Comparison of ENCODE assay signal across 17 cellular contexts in the genomic region with DNA sequence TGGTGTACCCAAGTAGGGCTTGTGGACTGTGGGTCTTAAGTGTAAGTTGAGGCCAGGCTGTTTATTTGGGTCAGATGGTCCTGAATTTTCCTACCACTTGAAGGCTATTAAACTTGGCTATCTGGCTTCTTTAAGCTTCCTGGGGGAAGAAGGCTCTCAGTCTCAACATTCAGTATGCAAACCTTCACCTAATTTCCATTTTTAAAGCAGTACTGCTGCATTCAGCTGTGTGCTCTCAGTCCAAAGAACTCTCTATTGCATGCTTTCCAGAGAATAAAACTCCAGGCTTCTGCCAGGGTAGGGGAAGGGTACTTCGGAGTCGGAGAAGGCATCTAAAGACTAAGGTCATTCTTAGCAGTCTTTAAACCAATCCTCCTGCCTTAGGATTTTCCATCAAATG.
A peak's percentile ranks its signal among the peaks of the same experiment; 100 is the strongest.
DNase-seq lines count a peak whose midpoint lies in the region; ATAC-seq, FAIRE-seq and TF ChIP-seq lines count a peak whose summit lies in the region.
"Had no signal": no experiment of that assay in that cellular context is flagged by ENCODE, and none has a peak within 500 bp of the region (broad histone marks: within the 10 kb centered on the region; RNA-seq: fewer than 3 reads in every experiment).

No MANE protein-coding gene starts in this region.

- H2BK15ac ChIP-seq in H9 (ENCODE audit: low read depth, low read length) (no peak overlapping the region), H1 (ENCODE audit: low read length) (no peak overlapping the region)

- no peaks in the 10 kb centered on the region for H3K23me2 ChIP-seq in H9 (ENCODE audit: insufficient read length, low read depth, low read length, poor library complexity, severe bottlenecking)
- no peaks in the 10 kb centered on the region for H3K23me2 ChIP-seq in H1 (ENCODE audit: low read depth, low read length)

- H3K27me3 Mint-ChIP-seq in H9 (ENCODE audit: low read depth), result no peaks in the 10 kb centered on the region
- H3K27me3 Mint-ChIP-seq: B cell had no signal

- H3K9me3 ChIP-seq in H9 (ENCODE audit: control insufficient read depth, low read depth, low read length) (peaks cover 6% of the 10 kb centered on the region), HUES64 (ENCODE audit: insufficient read depth, low read depth, low read length) (0 out of 2 replicates have a peak, but pooled peaks cover 5% of the 10 kb centered on the region), H1 (ENCODE audit: insufficient read depth in 2 of 2, low read depth in 1 of 2, low read length in 1 of 2) (0 out of 4 replicates have a peak, but pooled peaks cover 0 to 2% of the 10 kb centered on the region in 2 experiments), gastroesophageal sphincter (no peaks in the 10 kb centered on the region)

- H3T11ph ChIP-seq in H9 (ENCODE audit: low read length), result no peak overlapping the region

- H3K9ac ChIP-seq in H9 (ENCODE audit: extremely low read depth, insufficient read length, low read length) (no peak overlapping the region), HUES64 (ENCODE audit: low read depth, low read length) (no peak overlapping the region), H1 (replicated peaks in 1 of 4; ENCODE audit: extremely low read depth in 1 of 4, low read depth in 3 of 4, low read length in 3 of 4) (peak overlapping the region in 1 of 4 experiments; percentile 49; a peak in 1 of 7 replicates)
- H3K9ac ChIP-seq: BLaER1 treated with 17β-estradiol and CSF1 and Interleukin-3, amounts not matched to agents 10 nM and 100 nM had no signal

- TF ChIP-seq EP300 in H1 (IDR thresholded peaks at IDR 0.05; ENCODE audit: borderline replicate concordance in 1 of 2, low read depth in 2 of 2, low read length in 2 of 2) (no peak), gastroesophageal sphincter (IDR thresholded peaks at IDR 0.05) (no peak)

- H3K14ac ChIP-seq in H9 (ENCODE audit: insufficient read depth, low read length) (no peak overlapping the region), H1 (ENCODE audit: insufficient read length) (no peak overlapping the region)

- no peaks in the 10 kb centered on the region for H3K79me1 ChIP-seq in H9 (ENCODE audit: insufficient read depth, low read depth, low read length, poor library complexity, severe bottlenecking)
- H3K79me1 ChIP-seq in H1 (ENCODE audit: low read depth, low read length), result no peaks in the 10 kb centered on the region

- peaks cover 0 to 12% (median 3%) of the 10 kb centered on the region in 3 experiments; a peak in 4 of 7 replicates for H3K36me3 Mint-ChIP-seq in H9 (ENCODE audit: insufficient read depth in 1 of 3, low read depth in 3 of 3)
- H3K36me3 Mint-ChIP-seq: CD8-positive, alpha-beta T cell had no signal

- H3K18ac ChIP-seq in H9 (ENCODE audit: insufficient read length, low read depth, low read length), result no peak overlapping the region
- H3K18ac ChIP-seq in H1 (ENCODE audit: extremely low read depth, low read length), result no peak overlapping the region

- H3K9me3 Mint-ChIP-seq in H9, result peaks cover 4 to 5% of the 10 kb centered on the region in 2 experiments; a peak in 3 of 5 replicates

- no peak overlapping the region for H3K4me2 ChIP-seq in H9 (ENCODE audit: insufficient read depth, insufficient read length, low read length)
- H3K4me2 ChIP-seq in H1 (ENCODE audit: insufficient read depth in 1 of 2, low read depth in 2 of 2, low read length in 2 of 2), result peak overlapping the region; percentile 19 to 25; a peak in 3 of 4 replicates
- H3K4me2 ChIP-seq: BLaER1 treated with 17β-estradiol and CSF1 and Interleukin-3, amounts not matched to agents 10 nM and 100 nM had no signal

- H4K20me1 ChIP-seq in H9 (ENCODE audit: control insufficient read depth, insufficient read depth, insufficient read length), result no peaks in the 10 kb centered on the region
- H4K20me1 ChIP-seq in H1 (replicated peaks in 1 of 2; ENCODE audit: control insufficient read depth in 1 of 2, insufficient read depth in 2 of 2, low read length in 2 of 2), result no peaks in the 10 kb centered on the region
- H4K20me1 ChIP-seq: BLaER1 treated with 17β-estradiol and CSF1 and Interleukin-3, amounts not matched to agents 10 nM and 100 nM had no signal

- H3K36me3 ChIP-seq in HUES64 (ENCODE audit: insufficient read depth, low read length) (no peaks in the 10 kb centered on the region), H1 (ENCODE audit: control insufficient read depth in 2 of 4, insufficient read depth in 4 of 4, low read length in 3 of 4) (no peaks in the 10 kb centered on the region), gastroesophageal sphincter (no peaks in the 10 kb centered on the region)

- no peak for TF ChIP-seq POLR2A in H1 (IDR thresholded peaks at IDR 0.05; ENCODE audit: control extremely low read depth in 1 of 2, low read depth in 2 of 2, low read length in 2 of 2)
- no peak for TF ChIP-seq POLR2A in gastroesophageal sphincter (IDR thresholded peaks at IDR 0.05)

- no peak overlapping the region for H3K4me3 Mint-ChIP-seq in H9
- H3K4me3 Mint-ChIP-seq: B cell; CD8-positive, alpha-beta T cell had no signal

- no peak overlapping the region for H2BK5ac ChIP-seq in H9 (ENCODE audit: insufficient read length, low read length)
- no peak overlapping the region; the same call in 1 of the 2 replicates for H2BK5ac ChIP-seq in H1 (ENCODE audit: low read depth, low read length)

- no peak overlapping the region for H4K8ac ChIP-seq in H9 (replicated peaks; ENCODE audit: insufficient read length, low read depth, low read length)
- H4K8ac ChIP-seq in H1 (ENCODE audit: extremely low read depth, insufficient read depth, low read length), result no peak overlapping the region

- H2BK12ac ChIP-seq in H9 (ENCODE audit: insufficient read length, low read depth, low read length) (no peak overlapping the region), H1 (ENCODE audit: low read depth, low read length) (no peak overlapping the region)

- H3K27ac Mint-ChIP-seq in H9, result peak overlapping the region in 2 of 3 experiments; percentile 83 to 84; a peak in 5 of 7 replicates
- H3K27ac Mint-ChIP-seq: B cell; CD8-positive, alpha-beta T cell had no signal

- no peak overlapping the region for H2BK20ac ChIP-seq in H9 (ENCODE audit: low read depth, low read length, poor library complexity, severe bottlenecking)
- no peak overlapping the region; the same call in 1 of the 2 replicates for H2BK20ac ChIP-seq in H1 (ENCODE audit: low read length)

- peaks cover 38 to 39% of the 10 kb centered on the region in 2 experiments for H3K4me1 Mint-ChIP-seq in H9
- H3K4me1 Mint-ChIP-seq: B cell had no signal

- H3K27me3 ChIP-seq in H9 (ENCODE audit: insufficient read depth, low read length), result no peaks in the 10 kb centered on the region
- no peaks in the 10 kb centered on the region for H3K27me3 ChIP-seq in HUES64 (ENCODE audit: insufficient read depth, low read length)
- no peaks in the 10 kb centered on the region for H3K27me3 ChIP-seq in H1 (replicated peaks in 1 of 4; ENCODE audit: control insufficient read depth in 3 of 4, extremely low read depth in 1 of 4, insufficient read depth in 3 of 4, low read length in 3 of 4)
- H3K27me3 ChIP-seq in gastroesophageal sphincter, result no peaks in the 10 kb centered on the region
- H3K27me3 ChIP-seq: BLaER1 treated with 17β-estradiol and CSF1 and Interleukin-3, amounts not matched to agents 10 nM and 100 nM had no signal

- H2AFZ ChIP-seq in H9 (ENCODE audit: low read length), result no peak overlapping the region
- H2AFZ ChIP-seq in H1 (ENCODE audit: low read length), result peak overlapping the region; percentile 43; the same call in 1 of the 2 replicates

- POLR2A ChIA-PET in H1 (lab: Charles Lee; ENCODE audit: partially characterized antibody), result no interaction called here

- H2AK5ac ChIP-seq in H9 (ENCODE audit: insufficient read length, low read length), result no peak overlapping the region
- H2AK5ac ChIP-seq in H1 (ENCODE audit: low read depth, low read length), result no peak overlapping the region

- WGBS in H9 (ENCODE audit: extremely low coverage, insufficient read length, low lambda C conversion rate), result no CpG with 5 or more reads among the region's 2 CpGs
- 67% methylated on average over 2 of the region's 2 CpGs for WGBS in HUES64
- WGBS in H1 (ENCODE audit: extremely low coverage in 1 of 2, insufficient coverage in 1 of 2, insufficient read length in 1 of 2, insufficient replicate concordance in 2 of 2, low coverage in 1 of 2, low lambda C conversion rate in 2 of 2, missing lambda C conversion rate in 1 of 2), 2 experiments, result 50% methylated on average over 2 of the region's 2 CpGs; no CpG with 5 or more reads in 1 of the 2 experiments
- WGBS in gastroesophageal sphincter (ENCODE audit: low coverage in 1 of 2), 2 donors, result 70 to 100% methylated on average over 2 of the region's 2 CpGs

- no peak for ATAC-seq in HG02884 (IDR thresholded peaks at IDR 0.05; ENCODE audit: unreplicated experiment)
- no peak for ATAC-seq in gastroesophageal sphincter
- ATAC-seq: CD8-positive, alpha-beta T cell had no signal

- H4K5ac ChIP-seq in H9 (ENCODE audit: insufficient read length, low read depth, low read length) (no peak overlapping the region), H1 (ENCODE audit: insufficient read length, low read depth, low read length) (no peak overlapping the region)

- no peaks in the 10 kb centered on the region for H3K79me2 ChIP-seq in H9 (ENCODE audit: insufficient read depth, low read length)
- H3K79me2 ChIP-seq in H1 (ENCODE audit: control insufficient read depth in 1 of 2, insufficient read depth in 2 of 2, low read length in 2 of 2), result no peaks in the 10 kb centered on the region

- CTCF ChIA-PET in H1 (lab: Charles Lee; ENCODE audit: partially characterized antibody), result no interaction called here

- DNase-seq in H9 (no peak), H1 (ENCODE audit: low read depth in 1 of 2, low spot score in 2 of 2) (no peak), DMS153 (lab: John Stamatoyannopoulos, UW) (no peak)
- DNase-seq: CD8-positive, alpha-beta T cell; COR-L47; DMS 273 treated with DMSO at 0.1 percent for 48 hours; HCEC 1CT; KG1 had no signal

- H2BK120ac ChIP-seq in H9 (ENCODE audit: low read depth, low read length, poor library complexity, severe bottlenecking) (no peak overlapping the region), H1 (replicated peaks; ENCODE audit: low read depth, low read length) (peak overlapping the region; percentile 41)

- H3K4me1 ChIP-seq in H9 (ENCODE audit: insufficient read depth, low read length), result peaks cover 12% of the 10 kb centered on the region; the same call in 1 of the 2 replicates
- peaks cover 22% of the 10 kb centered on the region for H3K4me1 ChIP-seq in HUES64 (ENCODE audit: insufficient read depth, low read length)
- H3K4me1 ChIP-seq in H1 (replicated peaks in 1 of 4; ENCODE audit: control insufficient read depth in 3 of 4, insufficient read depth in 4 of 4, low read length in 3 of 4), result peaks cover 0 to 14% (median 11%) of the 10 kb centered on the region in 4 experiments; a peak in 4 of 7 replicates
- H3K4me1 ChIP-seq in gastroesophageal sphincter, result no peaks in the 10 kb centered on the region
- H3K4me1 ChIP-seq: BLaER1 treated with 17β-estradiol and CSF1 and Interleukin-3, amounts not matched to agents 10 nM and 100 nM had no signal

- H3K27ac ChIP-seq in H9 (ENCODE audit: insufficient read length, low read depth, low read length) (peak overlapping the region; percentile 48), HUES64 (ENCODE audit: low read depth, low read length) (peak overlapping the region; percentile 60; the same call in 1 of the 2 replicates), H1 (ENCODE audit: low read depth, low read length) (peak overlapping the region; percentile 13; the same call in 1 of the 2 replicates), gastroesophageal sphincter (no peak overlapping the region)
- H3K27ac ChIP-seq: BLaER1 treated with 17β-estradiol and CSF1 and Interleukin-3, amounts not matched to agents 10 nM and 100 nM; HL-60 had no signal

- TF ChIP-seq CTCF in H9 (conservative IDR thresholded peaks at IDR 0.05) (no peak), H1 (IDR thresholded peaks at IDR 0.05; ENCODE audit: control extremely low read depth in 1 of 3, insufficient read depth in 1 of 3, low read depth in 1 of 3, low read length in 3 of 3) (no peak), gastroesophageal sphincter (IDR thresholded peaks at IDR 0.05) (no peak)

- H3K4ac ChIP-seq in H9 (ENCODE audit: low read depth, low read length) (no peak overlapping the region), H1 (replicated peaks; ENCODE audit: insufficient read length, low read depth, low read length) (no peak overlapping the region)

- peak; percentile 52 for FAIRE-seq in H1 (lab: Jason Lieb, UNC)
- FAIRE-seq: G401.6, GM12891, GM18507 had no signal

- TF ChIP-seq RAD21 in H1 (IDR thresholded peaks at IDR 0.05 in 1 of 2, conservative IDR thresholded peaks at IDR 0.05 in 1 of 2; ENCODE audit: low read depth in 2 of 2, low read length in 2 of 2), result no peak

- H4K91ac ChIP-seq in H9 (ENCODE audit: insufficient read length, low read depth, low read length) (no peak overlapping the region), H1 (replicated peaks; ENCODE audit: insufficient read length, low read length) (no peak overlapping the region)

- H3K4me3 ChIP-seq in HUES64 (ENCODE audit: low read length) (no peak overlapping the region), H1 (ENCODE audit: extremely low read depth in 1 of 4, insufficient read depth in 2 of 4, low read depth in 3 of 4, low read length in 4 of 4) (no peak overlapping the region; a peak in 1 of 8 replicates), gastroesophageal sphincter (no peak overlapping the region)
- H3K4me3 ChIP-seq: BLaER1 treated with 17β-estradiol and CSF1 and Interleukin-3, amounts not matched to agents 10 nM and 100 nM had no signal

- H3K23ac ChIP-seq in H9 (ENCODE audit: insufficient read length, low read depth, low read length), result no peak overlapping the region
- no peak overlapping the region for H3K23ac ChIP-seq in H1 (ENCODE audit: insufficient read length)

- H3K56ac ChIP-seq in H9 (ENCODE audit: insufficient read length, low read depth, low read length) (no peak overlapping the region), H1 (replicated peaks; ENCODE audit: insufficient read length, low read depth, low read length) (no peak overlapping the region)

Comparison
In these comparisons a context has a peak if more than half of its experiments do, and no peak if none do; other contexts are left out.
1. H3K27ac ChIP-seq: peak in H9 (single experiment), HUES64 (single experiment) and H1 (single experiment); none in gastroesophageal sphincter (0 of 4).